ENCODE assay signal across 1 cellular context in the genomic region with DNA sequence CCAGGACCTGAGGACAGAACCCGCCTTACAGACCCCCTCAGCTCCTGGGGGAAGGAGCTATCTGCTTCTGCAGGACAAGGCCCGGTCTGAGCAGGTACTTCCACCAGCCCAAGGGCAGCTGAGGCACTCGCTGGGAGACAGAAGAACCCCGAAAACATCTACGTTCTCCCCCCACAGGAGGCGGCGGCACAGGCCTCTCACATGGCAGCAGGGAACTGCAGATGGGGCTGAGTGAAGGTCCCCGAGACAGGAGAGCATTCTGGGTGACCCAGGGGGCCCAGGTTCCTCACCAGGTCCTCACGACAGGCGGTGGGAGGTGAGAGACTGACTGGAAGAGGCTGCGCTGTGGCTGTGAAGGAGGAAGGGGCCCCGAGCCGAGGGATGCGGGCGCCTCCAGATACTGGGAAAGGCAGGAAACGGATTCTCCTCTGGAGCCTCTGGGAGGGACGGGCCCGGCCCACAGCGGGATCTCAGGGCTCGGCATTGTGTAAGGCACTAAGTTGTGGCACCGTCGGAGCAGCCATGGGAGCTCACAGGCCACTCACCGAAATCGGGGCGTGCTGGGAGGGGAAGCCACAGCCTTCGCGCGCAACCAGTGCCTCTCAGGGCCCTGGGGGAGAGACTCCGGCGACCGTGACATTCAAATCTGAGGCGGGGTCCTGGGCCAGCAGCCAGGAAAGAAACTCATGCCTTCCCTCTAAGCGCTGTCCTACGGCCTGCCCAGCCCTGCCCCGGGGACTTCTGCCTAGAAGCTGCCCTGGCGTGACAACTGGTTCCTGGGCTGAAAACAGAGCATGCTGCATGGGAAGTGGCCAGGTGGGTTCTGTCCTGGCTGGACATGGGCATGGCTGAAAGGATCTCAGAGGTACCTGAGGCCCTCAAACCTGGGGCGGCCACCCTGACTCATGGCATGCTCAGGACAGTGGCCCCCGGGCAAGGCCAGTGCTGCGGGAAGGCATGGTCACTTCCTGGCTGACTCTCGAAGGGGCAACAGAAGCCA.
TF ChIP-seq lines count a peak whose summit lies in the region.

No MANE protein-coding gene starts in this region.

TF ChIP-seq in HepG2, 621 proteins besides CTCF, POLR2A, EP300 and RAD21:
- peak; percentile 45; the same call in 1 of the 2 replicates for TF ChIP-seq RBFOX2 (IDR thresholded peaks at IDR 0.05; ENCODE audit: low read depth, low read length)
- TF ChIP-seq POLR2AphosphoS2 (IDR thresholded peaks at IDR 0.05; ENCODE audit: low read depth, low read length) = peak; percentile 76; the same call in 1 of the 2 replicates
- TF ChIP-seq AGO2 (optimal IDR thresholded peaks at IDR 0.05; ENCODE audit: low read depth, low read length) = peak; percentile 71
- 0 out of 2 replicates have a peak, but pooled peaks have one; percentile 49 for TF ChIP-seq AKAP8 (CRISPR knock-in tag; IDR thresholded peaks at IDR 0.05)
- no peak for TF ChIP-seq FOXA3 (CRISPR knock-in tag; IDR thresholded peaks at IDR 0.05)
